ENCODE assay signal across 1 cellular context in genomic region chr9:5568868-5569267, GRCh38.
TF ChIP-seq lines count a peak whose summit lies in the region.

No MANE protein-coding gene starts in this region.

TF ChIP-seq in GM12878, 131 proteins besides CTCF, POLR2A, EP300 and RAD21:
- peak; percentile 63 for TF ChIP-seq RAD51 (IDR thresholded peaks at IDR 0.05)
- TF ChIP-seq CREM (IDR thresholded peaks at IDR 0.05; ENCODE audit: low read depth), result no peak
- peak; percentile 42 to 69; a peak in 3 of 4 replicates for TF ChIP-seq BHLHE40 (IDR thresholded peaks at IDR 0.05; ENCODE audit: borderline replicate concordance in 1 of 2, low read depth in 2 of 2, low read length in 1 of 2)
